Comparison of ENCODE assay signal across 14 cellular contexts in the genomic region with DNA sequence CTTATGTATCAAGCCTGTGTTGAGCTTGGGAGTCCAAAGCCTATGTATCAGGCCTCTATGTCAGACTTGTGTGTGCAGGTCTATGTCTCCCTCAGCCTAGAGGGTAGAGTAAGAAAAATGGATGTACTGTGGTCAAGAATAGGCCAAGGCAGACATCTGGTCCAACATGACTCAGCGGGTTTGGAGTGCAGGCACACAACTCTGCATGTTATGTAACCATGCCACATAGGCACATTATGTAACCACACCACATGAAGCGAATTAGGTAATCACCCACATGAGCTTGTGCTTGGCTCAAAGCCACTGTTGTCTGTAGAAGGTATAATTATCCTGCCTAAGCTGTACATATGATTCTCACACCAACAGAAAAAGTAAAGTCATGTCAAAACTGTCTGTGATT.
DNase-seq lines count a peak whose midpoint lies in the region; ATAC-seq and TF ChIP-seq lines count a peak whose summit lies in the region.
"Had no signal": no experiment of that assay in that cellular context is flagged by ENCODE, and none has a peak within 500 bp of the region (broad histone marks: within the 10 kb centered on the region; RNA-seq: fewer than 3 reads in every experiment).

No MANE protein-coding gene starts in this region.

- in situ Hi-C loops in ACHN (cut with HindIII; ENCODE audit: low pct_ligation_motif_present, low pct_unique_long_range_greater_than_20kb, low sequenced_read_pairs): no loop called here

- no peaks in the 10 kb centered on the region for H3K9me2 ChIP-seq in PC-3 (replicated peaks; ENCODE audit: low read length)

- no peaks in the 10 kb centered on the region for H3F3A ChIP-seq in PC-3 (ENCODE audit: low read length, unreplicated experiment)

- peak; percentile 3 for DNase-seq in ACHN
- DNase-seq in HFF-Myc (ENCODE audit: extremely low read depth, low read depth): peak; percentile 2
- DNase-seq in PC-3: peak; percentile 13
- DNase-seq in fibroblast of pulmonary artery (ENCODE audit: low read depth): peak; percentile 73
- no peak for DNase-seq in left colon
- no peak for DNase-seq in SW480 (ENCODE audit: low spot score)
- DNase-seq in NCI-H2107 treated with DMSO at 0.1 percent for 48 hours (lab: John Stamatoyannopoulos, UW; ENCODE audit: unreplicated experiment): no peak
- DNase-seq: activated B cell treated with CpG ODN at 0.5 μM for 24 hours; glutamatergic neuron; SHP77 treated with DMSO at 0.1 percent for 48 hours; stimulated activated CD4-positive, alpha-beta T cell treated with anti-CD3 and anti-CD28 coated beads, Interleukin-4, amount 100 ng/mL, for 1 hour had no signal

- POLR2A ChIA-PET in PC-3 (lab: Charles Lee; ENCODE audit: unreplicated experiment): no interaction called here

- CTCF ChIA-PET in PC-3 (lab: Charles Lee): no interaction called here

- H3K4me3 ChIP-seq in HFF-Myc (replicated peaks; ENCODE audit: low read depth, low read length): no peak overlapping the region
- H3K4me3 ChIP-seq in PC-3 (ENCODE audit: low read length): no peak overlapping the region
- no peak overlapping the region for H3K4me3 ChIP-seq in fibroblast of pulmonary artery (replicated peaks; ENCODE audit: low read depth, low read length)
- H3K4me3 ChIP-seq: BLaER1 treated with 17β-estradiol and CSF1 and Interleukin-3, amounts not matched to agents 10 nM and 100 nM; lung had no signal

- no peak for TF ChIP-seq CTCF in HFF-Myc (IDR thresholded peaks at IDR 0.05; ENCODE audit: low read depth, low read length, missing control alignments)
- no peak for TF ChIP-seq CTCF in PC-3 (conservative IDR thresholded peaks at IDR 0.05; ENCODE audit: low read depth, low read length)
- TF ChIP-seq CTCF in fibroblast of pulmonary artery (IDR thresholded peaks at IDR 0.05; ENCODE audit: low read length, missing control alignments): no peak

- H4K20me1 ChIP-seq in PC-3 (ENCODE audit: low read length): no peaks in the 10 kb centered on the region
- H4K20me1 ChIP-seq: BLaER1 treated with 17β-estradiol and CSF1 and Interleukin-3, amounts not matched to agents 10 nM and 100 nM had no signal

- H3K4me2 ChIP-seq in PC-3 (ENCODE audit: low read length): no peak overlapping the region
- H3K4me2 ChIP-seq: BLaER1 treated with 17β-estradiol and CSF1 and Interleukin-3, amounts not matched to agents 10 nM and 100 nM had no signal

- H3K27ac ChIP-seq in PC-3 (ENCODE audit: low read length): no peak overlapping the region
- H3K27ac ChIP-seq: BLaER1 treated with 17β-estradiol and CSF1 and Interleukin-3, amounts not matched to agents 10 nM and 100 nM had no signal

- no peaks in the 10 kb centered on the region for H3K27me3 ChIP-seq in PC-3 (ENCODE audit: low read length)
- H3K27me3 ChIP-seq: BLaER1 treated with 17β-estradiol and CSF1 and Interleukin-3, amounts not matched to agents 10 nM and 100 nM had no signal

- H3K9ac ChIP-seq in PC-3 (ENCODE audit: low read length): no peak overlapping the region
- H3K9ac ChIP-seq: BLaER1 treated with 17β-estradiol and CSF1 and Interleukin-3, amounts not matched to agents 10 nM and 100 nM had no signal

- no TSS peak for BruUV-seq in PC-3 (replicated peaks; lab: Mats Ljungman, UMichigan)

- no peak overlapping the region for H2AFZ ChIP-seq in PC-3 (ENCODE audit: low read length)

- 0 out of 2 replicates have a peak, but pooled peaks cover 5% of the 10 kb centered on the region for H3K9me3 ChIP-seq in PC-3 (ENCODE audit: low read length)

- no peaks in the 10 kb centered on the region for H3K4me1 ChIP-seq in PC-3 (ENCODE audit: insufficient read depth, low read length)
- H3K4me1 ChIP-seq: BLaER1 treated with 17β-estradiol and CSF1 and Interleukin-3, amounts not matched to agents 10 nM and 100 nM had no signal

- H3K79me2 ChIP-seq in PC-3 (ENCODE audit: low read length): no peaks in the 10 kb centered on the region

- ATAC-seq in PC-3 (no peak), left colon (no peak), GM21786 (IDR thresholded peaks at IDR 0.05; ENCODE audit: unreplicated experiment) (no peak)

- intact Hi-C loops in PC-3 (cut with micrococcal nuclease) (no loop called here), left colon (cut with DNase I, micrococcal nuclease) (no loop called here)

- H3K36me3 ChIP-seq in PC-3 (ENCODE audit: low read depth, low read length): no peaks in the 10 kb centered on the region
- H3K36me3 ChIP-seq: BLaER1 treated with 17β-estradiol and CSF1 and Interleukin-3, amounts not matched to agents 10 nM and 100 nM had no signal

Comparison
In these comparisons a context has a peak if more than half of its experiments do, and no peak if none do; other contexts are left out.
1. DNase-seq: peak in ACHN (single experiment), HFF-Myc (single experiment), PC-3 (single experiment) and fibroblast of pulmonary artery (single experiment); none in left colon (0 of 2), SW480 (single experiment) and NCI-H2107 treated with DMSO at 0.1 percent for 48 hours (single experiment).